In the genomic region with DNA sequence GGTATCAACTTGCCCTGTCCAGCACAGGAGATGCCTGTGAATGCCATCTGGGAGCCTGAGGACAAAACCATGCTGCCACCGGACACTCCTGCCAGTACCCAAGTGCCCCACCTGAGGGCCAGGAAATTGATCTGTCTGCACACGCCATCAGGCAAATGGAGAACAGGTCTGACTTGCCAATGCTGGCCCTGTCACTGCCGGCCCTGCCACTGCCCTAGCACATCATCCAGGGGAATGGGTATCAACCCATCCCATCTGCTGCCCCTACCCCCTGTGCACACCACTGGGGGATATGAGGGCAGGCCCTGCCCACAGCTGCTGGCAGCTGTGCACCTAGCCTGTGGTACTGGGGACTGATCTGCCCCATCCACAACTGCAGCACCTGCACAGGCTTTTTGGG, we compare ENCODE assay signal across 36 cellular contexts.
"Had no signal": no experiment of that assay in that cellular context is flagged by ENCODE, and none has a peak within 500 bp of the region (broad histone marks: within the 10 kb centered on the region; RNA-seq: fewer than 3 reads in every experiment).

No MANE protein-coding gene starts in this region.

- DNase-seq: activated CD4-positive, alpha-beta memory T cell treated with anti-CD3 and anti-CD28 coated beads, Interleukin-2, amount 10 ng/mL, durations not matched to agents 7 days and 5 days; activated CD4-positive, alpha-beta T cell treated with anti-CD3 and anti-CD28 coated beads for 1 hour; activated CD4-positive, alpha-beta T cell treated with anti-CD3 and anti-CD28 coated beads for 36 hours; activated CD4-positive, alpha-beta T cell treated with anti-CD3 and anti-CD28 coated beads for 48 hours; activated CD4-positive, alpha-beta T cell treated with anti-CD3 and anti-CD28 coated beads, Interleukin-2, amount 10 ng/mL, durations not matched to agents 7 days and 5 days; activated CD4-positive, alpha-beta T cell treated with anti-CD3 and anti-CD28 coated beads, Interleukin-2, amount 50 U/mL, for 48 hours; activated CD4-positive, CD25-positive, alpha-beta regulatory T cell; activated CD8-positive, alpha-beta memory T cell treated with anti-CD3 and anti-CD28 coated beads for 24 hours; activated CD8-positive, alpha-beta memory T cell treated with anti-CD3 and anti-CD28 coated beads, Interleukin-2, amount 10 ng/mL, durations not matched to agents 7 days and 5 days; activated CD8-positive, alpha-beta memory T cell treated with anti-CD3 and anti-CD28 coated beads, Interleukin-2, amount 50 U/mL, for 48 hours; activated CD8-positive, alpha-beta T cell treated with anti-CD3 and anti-CD28 coated beads, Interleukin-2, amount 10 ng/mL, durations not matched to agents 7 days and 5 days; activated effector memory CD4-positive, alpha-beta T cell treated with Interleukin-2 at 50 U/mL for 16 hours; activated gamma-delta T cell; activated naive CD4-positive, alpha-beta T cell treated with anti-CD3 and anti-CD28 coated beads, Interleukin-2, amount 10 ng/mL, durations not matched to agents 7 days and 5 days; activated naive CD4-positive, alpha-beta T cell treated with Interleukin-2 at 50 U/mL for 16 hours; activated naive CD8-positive, alpha-beta T cell treated with anti-CD3 and anti-CD28 coated beads, Interleukin-2, amount 10 ng/mL, durations not matched to agents 7 days and 5 days; activated naive CD8-positive, alpha-beta T cell treated with anti-CD3 and anti-CD28 coated beads, Interleukin-2, amount 50 U/mL, for 24 hours; activated T-cell treated with anti-CD3 and anti-CD28 coated beads, Interleukin-2, amount 50 U/mL, for 24 hours; activated T-cell treated with anti-CD3 and anti-CD28 coated beads, Interleukin-2, amount 50 U/mL, for 48 hours; amygdala; anterior cingulate cortex; body of pancreas; brain microvascular endothelial cell; central memory CD4-positive, alpha-beta T cell; T-helper 1 cell; T-helper 2 cell; T-helper 9 cell; WERI-Rb-1 had no signal

- H3K36me3 ChIP-seq: brain microvascular endothelial cell, breast epithelium, WERI-Rb-1 had no signal

- H3K4me3 ChIP-seq: body of pancreas, breast epithelium had no signal

- ATAC-seq: activated CD4-positive, alpha-beta T cell treated with anti-CD3 and anti-CD28 coated beads for 36 hours; activated CD4-positive, CD25-positive, alpha-beta regulatory T cell treated with anti-CD3 and anti-CD28 coated beads, Interleukin-2, amount 50 U/mL, for 24 hours; activated CD8-positive, alpha-beta memory T cell treated with anti-CD3 and anti-CD28 coated beads, Interleukin-2, amount 10 ng/mL, durations not matched to agents 7 days and 5 days; activated CD8-positive, alpha-beta T cell treated with anti-CD3 and anti-CD28 coated beads, Interleukin-2, amount 10 ng/mL, durations not matched to agents 7 days and 5 days; activated naive CD8-positive, alpha-beta T cell treated with anti-CD3 and anti-CD28 coated beads, Interleukin-2, amount 50 U/mL, for 24 hours; body of pancreas; WTC11 had no signal

- H3K27me3 ChIP-seq: body of pancreas, brain microvascular endothelial cell, breast epithelium had no signal

- H3K27me3 Mint-ChIP-seq: activated CD4-positive, alpha-beta memory T cell treated with anti-CD3 and anti-CD28 coated beads, Interleukin-2, amount 10 ng/mL, durations not matched to agents 7 days and 5 days; activated CD4-positive, alpha-beta T cell treated with anti-CD3 and anti-CD28 coated beads for 36 hours; activated CD4-positive, alpha-beta T cell treated with anti-CD3 and anti-CD28 coated beads, Interleukin-2, amount 10 ng/mL, durations not matched to agents 7 days and 5 days; activated CD8-positive, alpha-beta memory T cell treated with anti-CD3 and anti-CD28 coated beads, Interleukin-2, amount 10 ng/mL, durations not matched to agents 7 days and 5 days; activated naive CD4-positive, alpha-beta T cell treated with anti-CD3 and anti-CD28 coated beads, Interleukin-2, amount 10 ng/mL, durations not matched to agents 7 days and 5 days; activated naive CD4-positive, alpha-beta T cell treated with anti-CD3 and anti-CD28 coated beads, Interleukin-2, amount 50 U/mL, for 24 hours; activated naive CD8-positive, alpha-beta T cell; activated naive CD8-positive, alpha-beta T cell treated with anti-CD3 and anti-CD28 coated beads, Interleukin-2, amount 10 ng/mL, durations not matched to agents 7 days and 5 days; activated naive CD8-positive, alpha-beta T cell treated with anti-CD3 and anti-CD28 coated beads, Interleukin-2, amount 50 U/mL, for 24 hours; activated T-cell treated with anti-CD3 and anti-CD28 coated beads, Interleukin-2, amount 50 U/mL, for 24 hours had no signal

- H3K4me1 ChIP-seq: body of pancreas, breast epithelium had no signal

- H3K27ac ChIP-seq: body of pancreas, brain microvascular endothelial cell, breast epithelium, WERI-Rb-1 had no signal

- H3K4me1 Mint-ChIP-seq: activated CD4-positive, alpha-beta memory T cell treated with anti-CD3 and anti-CD28 coated beads, Interleukin-2, amount 10 ng/mL, durations not matched to agents 7 days and 5 days; activated CD4-positive, alpha-beta T cell treated with anti-CD3 and anti-CD28 coated beads for 36 hours; activated CD4-positive, alpha-beta T cell treated with anti-CD3 and anti-CD28 coated beads, Interleukin-2, amount 10 ng/mL, durations not matched to agents 7 days and 5 days; activated CD8-positive, alpha-beta memory T cell treated with anti-CD3 and anti-CD28 coated beads, Interleukin-2, amount 10 ng/mL, durations not matched to agents 7 days and 5 days; activated naive CD4-positive, alpha-beta T cell treated with anti-CD3 and anti-CD28 coated beads, Interleukin-2, amount 10 ng/mL, durations not matched to agents 7 days and 5 days; activated naive CD4-positive, alpha-beta T cell treated with anti-CD3 and anti-CD28 coated beads, Interleukin-2, amount 50 U/mL, for 24 hours; activated naive CD8-positive, alpha-beta T cell treated with anti-CD3 and anti-CD28 coated beads, Interleukin-2, amount 10 ng/mL, durations not matched to agents 7 days and 5 days; activated naive CD8-positive, alpha-beta T cell treated with anti-CD3 and anti-CD28 coated beads, Interleukin-2, amount 50 U/mL, for 24 hours; WTC11 had no signal

- H3K27ac Mint-ChIP-seq: activated CD4-positive, alpha-beta memory T cell treated with anti-CD3 and anti-CD28 coated beads, Interleukin-2, amount 10 ng/mL, durations not matched to agents 7 days and 5 days; activated CD4-positive, alpha-beta T cell treated with anti-CD3 and anti-CD28 coated beads for 36 hours; activated CD4-positive, alpha-beta T cell treated with anti-CD3 and anti-CD28 coated beads, Interleukin-2, amount 10 ng/mL, durations not matched to agents 7 days and 5 days; activated CD8-positive, alpha-beta memory T cell treated with anti-CD3 and anti-CD28 coated beads, Interleukin-2, amount 10 ng/mL, durations not matched to agents 7 days and 5 days; activated CD8-positive, alpha-beta T cell treated with anti-CD3 and anti-CD28 coated beads, Interleukin-2, amount 10 ng/mL, durations not matched to agents 7 days and 5 days; activated naive CD4-positive, alpha-beta T cell treated with anti-CD3 and anti-CD28 coated beads, Interleukin-2, amount 10 ng/mL, durations not matched to agents 7 days and 5 days; activated naive CD4-positive, alpha-beta T cell treated with anti-CD3 and anti-CD28 coated beads, Interleukin-2, amount 50 U/mL, for 24 hours; activated naive CD8-positive, alpha-beta T cell; activated naive CD8-positive, alpha-beta T cell treated with anti-CD3 and anti-CD28 coated beads, Interleukin-2, amount 10 ng/mL, durations not matched to agents 7 days and 5 days; activated naive CD8-positive, alpha-beta T cell treated with anti-CD3 and anti-CD28 coated beads, Interleukin-2, amount 50 U/mL, for 24 hours; activated T-cell treated with anti-CD3 and anti-CD28 coated beads, Interleukin-2, amount 50 U/mL, for 24 hours; activated T-helper 2 cell treated with anti-CD3 and anti-CD28 coated beads, Interferon-gamma antibody, Interleukin-2, Interleukin-4, amounts not matched to agents 10 μg/mL and 5 μg/mL and 100 μg/mL, durations not matched to agents 14 hours and 24 hours and 36 hours; T-helper 1 cell treated with Interleukin-12 subunit alpha and Interleukin-12 subunit beta and Interleukin-4 antibody, amounts not matched to agents 30 μg/mL and 1 μg/mL, for 36 hours; T-helper 2 cell treated with Interferon-gamma antibody and Interleukin-4, amounts not matched to agents 5 μg/mL and 100 μg/mL, for 36 hours; WTC11 had no signal

- H3K9me3 ChIP-seq: body of pancreas, breast epithelium had no signal

- H3K4me3 Mint-ChIP-seq: activated CD4-positive, alpha-beta memory T cell treated with anti-CD3 and anti-CD28 coated beads, Interleukin-2, amount 10 ng/mL, durations not matched to agents 7 days and 5 days; activated CD4-positive, alpha-beta T cell treated with anti-CD3 and anti-CD28 coated beads for 36 hours; activated CD4-positive, alpha-beta T cell treated with anti-CD3 and anti-CD28 coated beads, Interleukin-2, amount 10 ng/mL, durations not matched to agents 7 days and 5 days; activated CD8-positive, alpha-beta memory T cell treated with anti-CD3 and anti-CD28 coated beads, Interleukin-2, amount 10 ng/mL, durations not matched to agents 7 days and 5 days; activated CD8-positive, alpha-beta T cell treated with anti-CD3 and anti-CD28 coated beads, Interleukin-2, amount 10 ng/mL, durations not matched to agents 7 days and 5 days; activated naive CD4-positive, alpha-beta T cell treated with anti-CD3 and anti-CD28 coated beads, Interleukin-2, amount 10 ng/mL, durations not matched to agents 7 days and 5 days; activated naive CD4-positive, alpha-beta T cell treated with anti-CD3 and anti-CD28 coated beads, Interleukin-2, amount 50 U/mL, for 24 hours; activated naive CD8-positive, alpha-beta T cell; activated naive CD8-positive, alpha-beta T cell treated with anti-CD3 and anti-CD28 coated beads, Interleukin-2, amount 10 ng/mL, durations not matched to agents 7 days and 5 days; activated naive CD8-positive, alpha-beta T cell treated with anti-CD3 and anti-CD28 coated beads, Interleukin-2, amount 50 U/mL, for 24 hours; activated T-cell treated with anti-CD3 and anti-CD28 coated beads, Interleukin-2, amount 50 U/mL, for 24 hours; T-helper 1 cell treated with Interleukin-12 subunit alpha and Interleukin-12 subunit beta and Interleukin-4 antibody, amounts not matched to agents 30 μg/mL and 1 μg/mL, for 36 hours; T-helper 2 cell treated with Interferon-gamma antibody and Interleukin-4, amounts not matched to agents 5 μg/mL and 100 μg/mL, for 36 hours; WTC11 had no signal

- H3K36me3 Mint-ChIP-seq: activated CD8-positive, alpha-beta memory T cell treated with anti-CD3 and anti-CD28 coated beads, Interleukin-2, amount 10 ng/mL, durations not matched to agents 7 days and 5 days; activated naive CD4-positive, alpha-beta T cell treated with anti-CD3 and anti-CD28 coated beads, Interleukin-2, amount 10 ng/mL, durations not matched to agents 7 days and 5 days; activated naive CD4-positive, alpha-beta T cell treated with anti-CD3 and anti-CD28 coated beads, Interleukin-2, amount 50 U/mL, for 24 hours; activated naive CD8-positive, alpha-beta T cell; activated naive CD8-positive, alpha-beta T cell treated with anti-CD3 and anti-CD28 coated beads, Interleukin-2, amount 10 ng/mL, durations not matched to agents 7 days and 5 days had no signal
